ENCODE assay signal across 1 cellular context in the genomic region with DNA sequence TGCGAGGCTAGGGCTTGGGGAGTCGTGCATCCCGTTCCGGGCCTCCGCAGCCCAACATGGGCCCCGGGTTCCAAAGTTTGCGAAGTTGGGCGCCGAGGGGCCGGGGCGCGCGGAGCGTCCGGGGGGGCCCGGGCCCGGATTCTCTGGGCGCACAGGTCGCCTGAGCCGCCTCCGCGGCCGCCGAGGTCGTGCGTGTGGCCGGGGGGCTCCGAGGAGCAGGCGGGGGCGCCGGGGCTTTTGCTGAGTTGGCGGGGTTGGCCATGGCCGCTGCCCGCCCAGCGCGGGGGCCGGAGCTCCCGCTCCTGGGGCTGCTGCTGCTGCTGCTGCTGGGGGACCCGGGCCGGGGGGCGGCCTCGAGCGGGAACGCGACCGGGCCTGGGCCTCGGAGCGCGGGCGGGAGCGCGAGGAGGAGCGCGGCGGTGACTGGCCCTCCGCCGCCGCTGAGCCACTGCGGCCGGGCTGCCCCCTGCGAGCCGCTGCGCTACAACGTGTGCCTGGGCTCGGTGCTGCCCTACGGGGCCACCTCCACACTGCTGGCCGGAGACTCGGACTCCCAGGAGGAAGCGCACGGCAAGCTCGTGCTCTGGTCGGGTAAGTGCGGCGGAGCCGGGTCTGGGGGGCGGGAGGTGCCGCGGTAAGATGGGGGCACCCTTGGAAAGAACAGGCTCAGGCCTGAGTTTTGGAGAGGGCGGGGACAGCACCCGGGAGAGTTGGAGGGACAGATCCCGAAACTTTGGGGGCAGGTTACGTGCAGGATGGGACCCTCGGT.
TF ChIP-seq lines count a peak whose summit lies in the region.

No MANE protein-coding gene starts in this region.

TF ChIP-seq in WTC11, 78 proteins besides CTCF, POLR2A, EP300 and RAD21 (continued from another document):
- TF ChIP-seq, protein P1, sequence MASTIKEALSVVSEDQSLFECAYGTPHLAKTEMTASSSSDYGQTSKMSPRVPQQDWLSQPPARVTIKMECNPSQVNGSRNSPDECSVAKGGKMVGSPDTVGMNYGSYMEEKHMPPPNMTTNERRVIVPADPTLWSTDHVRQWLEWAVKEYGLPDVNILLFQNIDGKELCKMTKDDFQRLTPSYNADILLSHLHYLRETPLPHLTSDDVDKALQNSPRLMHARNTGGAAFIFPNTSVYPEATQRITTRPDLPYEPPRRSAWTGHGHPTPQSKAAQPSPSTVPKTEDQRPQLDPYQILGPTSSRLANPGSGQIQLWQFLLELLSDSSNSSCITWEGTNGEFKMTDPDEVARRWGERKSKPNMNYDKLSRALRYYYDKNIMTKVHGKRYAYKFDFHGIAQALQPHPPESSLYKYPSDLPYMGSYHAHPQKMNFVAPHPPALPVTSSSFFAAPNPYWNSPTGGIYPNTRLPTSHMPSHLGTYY (CRISPR knock-in tag; IDR thresholded peaks at IDR 0.05) = no peak
- TF ChIP-seq CBFB (CRISPR knock-in tag; IDR thresholded peaks at IDR 0.05; ENCODE audit: low read depth) (no peak), ATF1 (CRISPR knock-in tag; IDR thresholded peaks at IDR 0.05) (0 out of 2 replicates have a peak, but pooled peaks have one; percentile 14), OVOL2 (CRISPR knock-in tag; IDR thresholded peaks at IDR 0.05; ENCODE audit: borderline replicate concordance) (no peak), MAX (CRISPR knock-in tag; IDR thresholded peaks at IDR 0.05) (0 out of 2 replicates have a peak, but pooled peaks have one; percentile 33), E2F5 (CRISPR knock-in tag; IDR thresholded peaks at IDR 0.05) (peak; percentile 58; the same call in 1 of the 2 replicates), ZNF263 (CRISPR knock-in tag; IDR thresholded peaks at IDR 0.05; ENCODE audit: low read depth) (no peak), ESRRA (CRISPR knock-in tag; IDR thresholded peaks at IDR 0.05; ENCODE audit: borderline replicate concordance) (no peak), SOX15 (CRISPR knock-in tag; IDR thresholded peaks at IDR 0.05) (no peak), ZSCAN18 (CRISPR knock-in tag; IDR thresholded peaks at IDR 0.05) (no peak), IRF1 (CRISPR knock-in tag; IDR thresholded peaks at IDR 0.05) (no peak), JUN (CRISPR knock-in tag; IDR thresholded peaks at IDR 0.05) (no peak), ATF3 (CRISPR knock-in tag; conservative IDR thresholded peaks at IDR 0.05) (no peak), NFE2L1 (CRISPR knock-in tag; IDR thresholded peaks at IDR 0.05) (no peak), ZBTB43 (CRISPR knock-in tag; IDR thresholded peaks at IDR 0.05) (0 out of 2 replicates have a peak, but pooled peaks have one; percentile 27), NR3C1 (CRISPR knock-in tag; conservative IDR thresholded peaks at IDR 0.05; ENCODE audit: low read depth) (0 out of 2 replicates have a peak, but pooled peaks have one; percentile 54)
- TF ChIP-seq, protein P2, sequence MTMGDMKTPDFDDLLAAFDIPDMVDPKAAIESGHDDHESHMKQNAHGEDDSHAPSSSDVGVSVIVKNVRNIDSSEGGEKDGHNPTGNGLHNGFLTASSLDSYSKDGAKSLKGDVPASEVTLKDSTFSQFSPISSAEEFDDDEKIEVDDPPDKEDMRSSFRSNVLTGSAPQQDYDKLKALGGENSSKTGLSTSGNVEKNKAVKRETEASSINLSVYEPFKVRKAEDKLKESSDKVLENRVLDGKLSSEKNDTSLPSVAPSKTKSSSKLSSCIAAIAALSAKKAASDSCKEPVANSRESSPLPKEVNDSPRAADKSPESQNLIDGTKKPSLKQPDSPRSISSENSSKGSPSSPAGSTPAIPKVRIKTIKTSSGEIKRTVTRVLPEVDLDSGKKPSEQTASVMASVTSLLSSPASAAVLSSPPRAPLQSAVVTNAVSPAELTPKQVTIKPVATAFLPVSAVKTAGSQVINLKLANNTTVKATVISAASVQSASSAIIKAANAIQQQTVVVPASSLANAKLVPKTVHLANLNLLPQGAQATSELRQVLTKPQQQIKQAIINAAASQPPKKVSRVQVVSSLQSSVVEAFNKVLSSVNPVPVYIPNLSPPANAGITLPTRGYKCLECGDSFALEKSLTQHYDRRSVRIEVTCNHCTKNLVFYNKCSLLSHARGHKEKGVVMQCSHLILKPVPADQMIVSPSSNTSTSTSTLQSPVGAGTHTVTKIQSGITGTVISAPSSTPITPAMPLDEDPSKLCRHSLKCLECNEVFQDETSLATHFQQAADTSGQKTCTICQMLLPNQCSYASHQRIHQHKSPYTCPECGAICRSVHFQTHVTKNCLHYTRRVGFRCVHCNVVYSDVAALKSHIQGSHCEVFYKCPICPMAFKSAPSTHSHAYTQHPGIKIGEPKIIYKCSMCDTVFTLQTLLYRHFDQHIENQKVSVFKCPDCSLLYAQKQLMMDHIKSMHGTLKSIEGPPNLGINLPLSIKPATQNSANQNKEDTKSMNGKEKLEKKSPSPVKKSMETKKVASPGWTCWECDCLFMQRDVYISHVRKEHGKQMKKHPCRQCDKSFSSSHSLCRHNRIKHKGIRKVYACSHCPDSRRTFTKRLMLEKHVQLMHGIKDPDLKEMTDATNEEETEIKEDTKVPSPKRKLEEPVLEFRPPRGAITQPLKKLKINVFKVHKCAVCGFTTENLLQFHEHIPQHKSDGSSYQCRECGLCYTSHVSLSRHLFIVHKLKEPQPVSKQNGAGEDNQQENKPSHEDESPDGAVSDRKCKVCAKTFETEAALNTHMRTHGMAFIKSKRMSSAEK (CRISPR knock-in tag; IDR thresholded peaks at IDR 0.05; ENCODE audit: borderline replicate concordance) = no peak
- TF ChIP-seq, protein P3, sequence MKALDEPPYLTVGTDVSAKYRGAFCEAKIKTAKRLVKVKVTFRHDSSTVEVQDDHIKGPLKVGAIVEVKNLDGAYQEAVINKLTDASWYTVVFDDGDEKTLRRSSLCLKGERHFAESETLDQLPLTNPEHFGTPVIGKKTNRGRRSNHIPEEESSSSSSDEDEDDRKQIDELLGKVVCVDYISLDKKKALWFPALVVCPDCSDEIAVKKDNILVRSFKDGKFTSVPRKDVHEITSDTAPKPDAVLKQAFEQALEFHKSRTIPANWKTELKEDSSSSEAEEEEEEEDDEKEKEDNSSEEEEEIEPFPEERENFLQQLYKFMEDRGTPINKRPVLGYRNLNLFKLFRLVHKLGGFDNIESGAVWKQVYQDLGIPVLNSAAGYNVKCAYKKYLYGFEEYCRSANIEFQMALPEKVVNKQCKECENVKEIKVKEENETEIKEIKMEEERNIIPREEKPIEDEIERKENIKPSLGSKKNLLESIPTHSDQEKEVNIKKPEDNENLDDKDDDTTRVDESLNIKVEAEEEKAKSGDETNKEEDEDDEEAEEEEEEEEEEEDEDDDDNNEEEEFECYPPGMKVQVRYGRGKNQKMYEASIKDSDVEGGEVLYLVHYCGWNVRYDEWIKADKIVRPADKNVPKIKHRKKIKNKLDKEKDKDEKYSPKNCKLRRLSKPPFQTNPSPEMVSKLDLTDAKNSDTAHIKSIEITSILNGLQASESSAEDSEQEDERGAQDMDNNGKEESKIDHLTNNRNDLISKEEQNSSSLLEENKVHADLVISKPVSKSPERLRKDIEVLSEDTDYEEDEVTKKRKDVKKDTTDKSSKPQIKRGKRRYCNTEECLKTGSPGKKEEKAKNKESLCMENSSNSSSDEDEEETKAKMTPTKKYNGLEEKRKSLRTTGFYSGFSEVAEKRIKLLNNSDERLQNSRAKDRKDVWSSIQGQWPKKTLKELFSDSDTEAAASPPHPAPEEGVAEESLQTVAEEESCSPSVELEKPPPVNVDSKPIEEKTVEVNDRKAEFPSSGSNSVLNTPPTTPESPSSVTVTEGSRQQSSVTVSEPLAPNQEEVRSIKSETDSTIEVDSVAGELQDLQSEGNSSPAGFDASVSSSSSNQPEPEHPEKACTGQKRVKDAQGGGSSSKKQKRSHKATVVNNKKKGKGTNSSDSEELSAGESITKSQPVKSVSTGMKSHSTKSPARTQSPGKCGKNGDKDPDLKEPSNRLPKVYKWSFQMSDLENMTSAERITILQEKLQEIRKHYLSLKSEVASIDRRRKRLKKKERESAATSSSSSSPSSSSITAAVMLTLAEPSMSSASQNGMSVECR (CRISPR knock-in tag; IDR thresholded peaks at IDR 0.05; ENCODE audit: borderline replicate concordance) = no peak
- TF ChIP-seq, protein P4, sequence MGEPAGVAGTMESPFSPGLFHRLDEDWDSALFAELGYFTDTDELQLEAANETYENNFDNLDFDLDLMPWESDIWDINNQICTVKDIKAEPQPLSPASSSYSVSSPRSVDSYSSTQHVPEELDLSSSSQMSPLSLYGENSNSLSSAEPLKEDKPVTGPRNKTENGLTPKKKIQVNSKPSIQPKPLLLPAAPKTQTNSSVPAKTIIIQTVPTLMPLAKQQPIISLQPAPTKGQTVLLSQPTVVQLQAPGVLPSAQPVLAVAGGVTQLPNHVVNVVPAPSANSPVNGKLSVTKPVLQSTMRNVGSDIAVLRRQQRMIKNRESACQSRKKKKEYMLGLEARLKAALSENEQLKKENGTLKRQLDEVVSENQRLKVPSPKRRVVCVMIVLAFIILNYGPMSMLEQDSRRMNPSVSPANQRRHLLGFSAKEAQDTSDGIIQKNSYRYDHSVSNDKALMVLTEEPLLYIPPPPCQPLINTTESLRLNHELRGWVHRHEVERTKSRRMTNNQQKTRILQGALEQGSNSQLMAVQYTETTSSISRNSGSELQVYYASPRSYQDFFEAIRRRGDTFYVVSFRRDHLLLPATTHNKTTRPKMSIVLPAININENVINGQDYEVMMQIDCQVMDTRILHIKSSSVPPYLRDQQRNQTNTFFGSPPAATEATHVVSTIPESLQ (CRISPR knock-in tag; IDR thresholded peaks at IDR 0.05) = no peak
